9 cellular contexts compared by ENCODE assay signal in the genomic region with DNA sequence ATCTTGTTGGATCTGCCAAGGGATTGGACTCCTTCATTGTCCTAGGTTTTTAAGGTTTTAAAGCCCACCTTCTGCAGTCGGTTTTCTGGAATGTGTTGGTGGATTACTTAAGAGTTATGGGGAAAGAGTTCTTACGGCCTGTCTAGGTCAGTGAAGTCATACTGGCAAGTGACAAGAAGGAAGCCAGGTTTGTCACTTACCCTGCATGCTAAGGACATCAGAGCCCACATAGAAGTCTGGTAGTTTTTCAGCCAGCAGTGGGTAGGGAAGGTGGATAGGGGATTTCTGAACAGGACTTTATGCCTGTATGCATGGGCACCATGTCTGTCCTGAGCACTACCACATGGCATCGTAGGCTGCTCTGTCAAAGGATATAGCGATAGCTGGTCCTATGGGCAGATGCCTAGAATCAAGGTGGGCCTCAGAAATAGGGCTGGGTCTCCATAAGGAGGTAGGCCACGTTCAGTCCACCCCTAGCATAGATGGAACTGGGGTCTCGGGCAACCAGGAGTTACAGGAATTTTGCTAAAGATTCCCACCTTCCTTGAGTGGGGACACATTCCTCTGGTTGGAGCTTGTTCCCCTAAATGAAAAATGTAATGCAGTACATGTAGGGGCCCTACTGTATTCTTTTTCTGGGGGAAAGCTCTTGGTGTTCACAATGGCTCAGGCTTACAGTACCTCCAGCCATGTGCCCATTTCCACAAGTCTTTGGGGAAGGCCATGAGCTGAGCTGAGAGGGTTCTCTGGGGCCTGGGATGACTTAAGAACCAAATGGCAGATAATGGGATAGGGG. TPM values are rescaled to one million over a fixed set of nuclear protein-coding genes. Genes with fewer than 3 reads are reported as not detected.
DNase-seq lines count a peak whose midpoint lies in the region; ATAC-seq and TF ChIP-seq lines count a peak whose summit lies in the region.
"Had no signal": no experiment of that assay in that cellular context is flagged by ENCODE, and none has a peak within 500 bp of the region (broad histone marks: within the 10 kb centered on the region; RNA-seq: fewer than 3 reads in every experiment).

No MANE protein-coding gene starts in this region.

- peaks cover 76% of the 10 kb centered on the region for H3K36me3 ChIP-seq in WERI-Rb-1
- H3K36me3 ChIP-seq in iPS-15b (ENCODE audit: control insufficient read depth, insufficient read depth, low read length): peaks cover 59% of the 10 kb centered on the region
- peaks cover 0 to 6% of the 10 kb centered on the region in 2 donors for H3K36me3 ChIP-seq in aorta (ENCODE audit: control insufficient read depth in 1 of 2, insufficient read depth in 2 of 2, low read length in 1 of 2)

- peak overlapping the region; percentile 28; the same call in 1 of the 2 replicates for H3K27ac ChIP-seq in WERI-Rb-1
- no peak overlapping the region for H3K27ac ChIP-seq in aorta (ENCODE audit: low read depth in 1 of 2, low read length in 2 of 2)

- H3K27me3 ChIP-seq in WERI-Rb-1 (ENCODE audit: insufficient read depth, low read depth, severe bottlenecking) (no peaks in the 10 kb centered on the region), iPS-15b (ENCODE audit: control insufficient read depth, insufficient read depth, low read length) (no peaks in the 10 kb centered on the region), aorta (ENCODE audit: control insufficient read depth in 1 of 2, insufficient read depth in 2 of 2, low read length in 1 of 2) (no peaks in the 10 kb centered on the region)

- DNase-seq in CD1c-positive myeloid dendritic cell (ENCODE audit: extremely low spot score): peak; percentile 14
- DNase-seq in HFF-Myc (ENCODE audit: extremely low read depth, low read depth): no peak
- DNase-seq in WERI-Rb-1: no peak
- DNase-seq in NCI-H748 (lab: John Stamatoyannopoulos, UW; ENCODE audit: unreplicated experiment): no peak
- DNase-seq in foreskin fibroblast: no peak
- no peak for DNase-seq in aorta
- DNase-seq in epidermal melanocyte (ENCODE audit: insufficient read length, low spot score): no peak
- DNase-seq: NCI-H510A had no signal

- peaks cover 25% of the 10 kb centered on the region for H3K4me1 ChIP-seq in iPS-15b (ENCODE audit: control insufficient read depth, insufficient read depth, low read length)
- H3K4me1 ChIP-seq in aorta (ENCODE audit: control insufficient read depth in 1 of 2, insufficient read depth in 2 of 2, low read length in 2 of 2): peaks cover 2 to 5% of the 10 kb centered on the region in 2 donors

- intact Hi-C loops in aorta (cut with DNase I): no loop called here

- TF ChIP-seq CTCF in HFF-Myc (IDR thresholded peaks at IDR 0.05; ENCODE audit: low read depth, low read length, missing control alignments) (no peak), WERI-Rb-1 (IDR thresholded peaks at IDR 0.05; ENCODE audit: low read depth, low read length) (no peak), foreskin fibroblast (IDR thresholded peaks at IDR 0.05; ENCODE audit: low read depth, low read length) (no peak)

- peak overlapping the region; percentile 87 for H3K4me3 ChIP-seq in HFF-Myc (replicated peaks; ENCODE audit: low read depth, low read length)
- H3K4me3 ChIP-seq in WERI-Rb-1 (ENCODE audit: low read depth, low read length): no peak overlapping the region
- H3K4me3 ChIP-seq in iPS-15b (ENCODE audit: low read depth, low read length): peak overlapping the region; percentile 20
- no peak overlapping the region for H3K4me3 ChIP-seq in foreskin fibroblast (ENCODE audit: low read depth in 1 of 2, low read length in 2 of 2)
- H3K4me3 ChIP-seq in aorta (ENCODE audit: low read length in 2 of 2): no peak overlapping the region

- ATAC-seq in aorta (ENCODE audit: low FRiP score): no peak

- H3K9me3 ChIP-seq in WERI-Rb-1 (ENCODE audit: severe bottlenecking) (no peaks in the 10 kb centered on the region), iPS-15b (ENCODE audit: control insufficient read depth, insufficient read depth, low read length) (no peaks in the 10 kb centered on the region), aorta (ENCODE audit: control insufficient read depth, low read length) (no peaks in the 10 kb centered on the region)

- WGBS in aorta, 2 donors: 64 to 65% methylated on average over 6 of the region's 6 CpGs

- peak overlapping the region; percentile 49 for H3K9ac ChIP-seq in iPS-15b (ENCODE audit: low read depth, low read length)

RNA-seq across cellular contexts. Expression of a gene that starts 27.4 kb away (rescaled TPM):
- total RNA-seq in aorta: 10 to 100 TPM; 33.4 to 40.3 TPM
- polyA plus RNA-seq in aorta: 10 to 100 TPM in 1 of 2 donors, 1 to 10 TPM in 1; 8.5 to 27.7 TPM

RNA-seq across cellular contexts. Expression of a gene that starts 49.2 kb away (rescaled TPM):
- total RNA-seq in aorta: 1 to 10 TPM; 2.4 to 4.8 TPM
- polyA plus RNA-seq in aorta: 10 to 100 TPM in 1 of 2 donors, 1 to 10 TPM in 1; 3.9 to 14.1 TPM

Comparison
In these comparisons a context has a peak if more than half of its experiments do, and no peak if none do; other contexts are left out.
1. H3K4me3 ChIP-seq: peak in HFF-Myc (single experiment) and iPS-15b (single experiment); none in WERI-Rb-1 (single experiment), foreskin fibroblast (0 of 2) and aorta (0 of 2).